16 cellular contexts compared by ENCODE assay signal in the genomic region with DNA sequence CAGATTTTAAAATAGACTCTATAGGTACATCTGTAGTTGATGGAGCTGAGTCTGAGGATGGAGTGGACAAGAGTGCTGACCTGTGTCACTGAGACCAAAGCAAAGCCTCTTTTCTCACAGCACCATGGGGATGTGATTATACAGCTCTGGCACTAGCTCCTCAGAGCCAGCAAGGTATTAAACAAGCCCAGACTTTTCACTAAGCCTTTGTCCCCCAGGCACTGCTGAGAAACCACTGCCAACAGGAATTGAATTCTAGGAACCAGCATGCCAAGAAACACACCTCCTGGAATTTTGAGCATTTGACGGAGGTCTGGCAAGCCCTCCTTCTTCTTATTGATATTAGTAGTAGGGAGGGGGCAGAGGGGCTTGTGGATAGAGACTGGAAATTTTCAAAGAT.
"Had no signal": no experiment of that assay in that cellular context is flagged by ENCODE, and none has a peak within 500 bp of the region (broad histone marks: within the 10 kb centered on the region; RNA-seq: fewer than 3 reads in every experiment).

No MANE protein-coding gene starts in this region.

- ATAC-seq: activated CD4-positive, CD25-positive, alpha-beta regulatory T cell treated with anti-CD3 and anti-CD28 coated beads, Interleukin-2, amount 50 U/mL, for 24 hours; activated T-cell treated with anti-CD3 and anti-CD28 coated beads, Interleukin-2, amount 50 U/mL, for 4 hours; gastrocnemius medialis; heart left ventricle; psoas muscle; right cardiac atrium; stimulated activated naive CD8-positive, alpha-beta T cell treated with anti-CD3 and anti-CD28 coated beads, Interleukin-15, Interleukin-2, amounts not matched to agents 100 U/mL and 50 U/mL, for 24 hours had no signal

- H3K27ac ChIP-seq: gastrocnemius medialis, heart left ventricle, left ventricle myocardium inferior, psoas muscle, tibial nerve had no signal

- H3K4me1 ChIP-seq: gastrocnemius medialis, heart left ventricle, left ventricle myocardium inferior, psoas muscle, tibial nerve had no signal

- DNase-seq: activated CD4-positive, alpha-beta T cell treated with anti-CD3 and anti-CD28 coated beads, Interleukin-2, amount 50 U/mL, for 1 hour; activated CD8-positive, alpha-beta memory T cell treated with anti-CD3 and anti-CD28 coated beads, Interleukin-2, amount 50 U/mL, for 4 hours; activated naive CD4-positive, alpha-beta T cell treated with anti-CD3 and anti-CD28 coated beads for 36 hours; activated T-cell treated with anti-CD3 and anti-CD28 coated beads, Interleukin-2, amount 50 U/mL, for 4 hours; effector CD8-positive, alpha-beta T cell; gastrocnemius medialis; heart left ventricle; left ventricle myocardium inferior; psoas muscle; right cardiac atrium; stimulated activated CD4-positive, alpha-beta T cell treated with anti-CD3 and anti-CD28 coated beads, Interleukin-2, amount 100 ng/mL, for 24 hours; stimulated activated naive CD8-positive, alpha-beta T cell treated with anti-CD3 and anti-CD28 coated beads, Interleukin-15, Interleukin-2, amounts not matched to agents 100 U/mL and 50 U/mL, for 24 hours; substantia nigra; T1000 had no signal

- H3K27me3 ChIP-seq: heart left ventricle, tibial nerve had no signal

- H3K36me3 ChIP-seq: gastrocnemius medialis, heart left ventricle, left ventricle myocardium inferior, tibial nerve had no signal

- H3K4me3 ChIP-seq: gastrocnemius medialis, heart left ventricle, left ventricle myocardium inferior, psoas muscle, tibial nerve had no signal

- H3K9me3 ChIP-seq: gastrocnemius medialis, heart left ventricle, left ventricle myocardium inferior, psoas muscle had no signal
